Comparison of ENCODE assay signal across 33 cellular contexts in the genomic region with DNA sequence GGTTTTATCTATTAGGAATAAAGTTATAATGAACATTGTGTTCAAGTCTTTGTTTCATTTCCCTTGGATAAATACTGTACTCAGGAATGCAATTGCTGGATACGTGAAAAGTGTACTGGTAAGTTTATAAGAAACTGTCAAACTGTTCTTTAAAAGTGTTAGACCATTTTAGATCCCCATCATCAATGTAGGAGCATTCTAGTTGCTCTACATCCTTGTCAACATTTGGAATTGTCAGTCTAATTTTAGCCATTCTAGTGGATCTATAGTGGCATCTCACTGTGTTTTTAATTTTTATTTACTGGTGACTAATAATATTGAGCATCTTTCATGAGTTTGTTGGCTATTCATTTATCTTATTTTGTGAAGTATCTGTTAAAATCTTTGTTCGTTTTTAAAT.
"Had no signal": no experiment of that assay in that cellular context is flagged by ENCODE, and none has a peak within 500 bp of the region (broad histone marks: within the 10 kb centered on the region; RNA-seq: fewer than 3 reads in every experiment).

No MANE protein-coding gene starts in this region.

- H3K4me1 ChIP-seq: adrenal gland, body of pancreas, breast epithelium had no signal

- H3K4me3 ChIP-seq: adrenal gland, body of pancreas, breast epithelium had no signal

- H3K27me3 ChIP-seq: adrenal gland, body of pancreas, brain microvascular endothelial cell, breast epithelium had no signal

- H3K9me3 ChIP-seq: adrenal gland had no signal

- ATAC-seq: activated CD8-positive, alpha-beta T cell treated with anti-CD3 and anti-CD28 coated beads for 36 hours; activated naive CD4-positive, alpha-beta T cell treated with anti-CD3 and anti-CD28 coated beads, Interleukin-2, amount 50 U/mL, for 72 hours; activated T-cell treated with anti-CD3 and anti-CD28 coated beads, Interleukin-2, amount 50 U/mL, for 4 hours; activated T-cell treated with anti-CD3 and anti-CD28 coated beads, Interleukin-2, amount 50 U/mL, for 72 hours; activated T-helper 17 cell treated with anti-CD3 and anti-CD28 coated beads, Interleukin-2, amount 50 U/mL, for 72 hours; body of pancreas had no signal

- H3K27ac ChIP-seq: adrenal gland, body of pancreas, brain microvascular endothelial cell, breast epithelium, VCaP had no signal

- H3K36me3 ChIP-seq: adrenal gland, brain microvascular endothelial cell, breast epithelium had no signal

- DNase-seq: activated B cell treated with CpG ODN at 0.5 μM for 24 hours; activated CD4-positive, alpha-beta memory T cell treated with anti-CD3 and anti-CD28 coated beads for 36 hours; activated CD4-positive, alpha-beta T cell treated with anti-CD3 and anti-CD28 coated beads for 4 hours; activated CD4-positive, alpha-beta T cell treated with anti-CD3 and anti-CD28 coated beads, Interleukin-2, amount 10 ng/mL, durations not matched to agents 24 days and 14 days; activated CD4-positive, alpha-beta T cell treated with anti-CD3 and anti-CD28 coated beads, Interleukin-2, amount 50 U/mL, for 1 hour; activated CD4-positive, alpha-beta T cell treated with anti-CD3 and anti-CD28 coated beads, Interleukin-2, amount 50 U/mL, for 4 hours; activated CD4-positive, CD25-positive, alpha-beta regulatory T cell treated with anti-CD3 and anti-CD28 coated beads, Interleukin-2, amount 50 U/mL, for 72 hours; activated CD8-positive, alpha-beta memory T cell treated with anti-CD3 and anti-CD28 coated beads, Interleukin-2, amount 50 U/mL, for 4 hours; activated CD8-positive, alpha-beta T cell treated with anti-CD3 and anti-CD28 coated beads for 36 hours; activated effector memory CD4-positive, alpha-beta T cell treated with anti-CD3 and anti-CD28 coated beads, Interleukin-2, amount 50 U/mL, for 16 hours; activated gamma-delta T cell treated with Interleukin-2 at 50 U/mL for 16 hours; activated naive CD4-positive, alpha-beta T cell; activated naive CD4-positive, alpha-beta T cell treated with anti-CD3 and anti-CD28 coated beads for 36 hours; activated naive CD4-positive, alpha-beta T cell treated with anti-CD3 and anti-CD28 coated beads, Interleukin-2, amount 50 U/mL, for 16 hours; activated naive CD8-positive, alpha-beta T cell treated with anti-CD3 and anti-CD28 coated beads for 36 hours; activated T-cell treated with anti-CD3 and anti-CD28 coated beads for 4 hours; activated T-cell treated with anti-CD3 and anti-CD28 coated beads, Interleukin-2, amount 50 U/mL, for 1 hour; activated T-cell treated with anti-CD3 and anti-CD28 coated beads, Interleukin-2, amount 50 U/mL, for 4 hours; activated T-cell treated with anti-CD3 and anti-CD28 coated beads, Interleukin-2, amount 50 U/mL, for 72 hours; adrenal gland; amniotic stem cell; aorta; body of pancreas; brain microvascular endothelial cell; central memory CD4-positive, alpha-beta T cell; T-helper 2 cell; T-helper 9 cell had no signal

- FAIRE-seq: astrocyte, TTC549 had no signal
